ENCODE assay signal across 17 cellular contexts in the genomic region with DNA sequence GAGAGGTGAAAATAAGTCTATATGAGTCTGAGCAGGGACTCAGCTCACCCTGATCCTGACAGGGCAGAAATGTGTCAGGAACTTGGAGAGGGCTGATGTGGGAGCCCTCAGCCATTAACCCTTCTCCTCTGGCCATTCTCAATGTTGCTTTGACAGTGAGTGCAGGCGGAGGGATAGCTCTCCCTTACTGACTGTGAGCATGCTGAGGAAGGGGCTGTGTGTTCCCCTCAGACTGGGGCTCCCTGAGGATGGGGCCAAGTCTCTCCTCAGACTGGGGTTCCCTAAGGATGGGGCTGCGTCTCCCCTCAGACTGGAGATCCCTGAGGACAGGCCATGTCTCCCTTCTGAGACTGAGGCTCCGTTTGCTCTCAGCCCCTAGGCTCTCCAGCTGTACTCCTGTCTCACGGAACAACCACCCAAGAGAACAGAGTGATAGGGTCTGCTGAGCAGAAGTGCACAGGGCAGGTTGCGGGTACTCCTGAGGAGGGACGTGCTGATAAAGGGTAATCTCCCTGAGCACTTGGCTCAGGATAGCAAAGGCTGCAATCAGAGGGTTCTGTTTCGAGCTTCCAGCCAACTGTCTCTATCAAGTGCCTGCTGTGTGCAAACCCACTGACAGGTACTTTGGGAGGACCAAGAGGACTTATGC.
"Had no signal": no experiment of that assay in that cellular context is flagged by ENCODE, and none has a peak within 500 bp of the region (broad histone marks: within the 10 kb centered on the region; RNA-seq: fewer than 3 reads in every experiment).

No MANE protein-coding gene starts in this region.

- H3K27me3 ChIP-seq: adrenal gland, gastroesophageal sphincter, right lobe of liver had no signal

- H3K27ac Mint-ChIP-seq: activated CD8-positive, alpha-beta T cell treated with anti-CD3 and anti-CD28 coated beads, Interleukin-2, amount 10 ng/mL, durations not matched to agents 7 days and 5 days; activated T-helper 1 cell treated with anti-CD3 and anti-CD28 coated beads, Interleukin-12 subunit alpha, Interleukin-12 subunit beta, Interleukin-2, Interleukin-4 antibody, amounts not matched to agents 30 ng/mL and 10 ng/mL and 1 ng/mL, durations not matched to agents 14 hours and 24 hours and 36 hours; WTC11 had no signal

- H3K9me3 ChIP-seq: adrenal gland, gastroesophageal sphincter, left lung, right lobe of liver had no signal

- H3K4me3 ChIP-seq: adrenal gland, gastroesophageal sphincter, left lung, right lobe of liver had no signal

- H3K36me3 ChIP-seq: adrenal gland, gastroesophageal sphincter, left lung, right lobe of liver had no signal

- H3K36me3 Mint-ChIP-seq: WTC11 had no signal

- H3K27ac ChIP-seq: adrenal gland, gastroesophageal sphincter, left lung, right lobe of liver had no signal

- H3K4me3 Mint-ChIP-seq: activated CD8-positive, alpha-beta T cell treated with anti-CD3 and anti-CD28 coated beads, Interleukin-2, amount 10 ng/mL, durations not matched to agents 7 days and 5 days; activated T-helper 1 cell treated with anti-CD3 and anti-CD28 coated beads, Interleukin-12 subunit alpha, Interleukin-12 subunit beta, Interleukin-2, Interleukin-4 antibody, amounts not matched to agents 30 ng/mL and 10 ng/mL and 1 ng/mL, durations not matched to agents 14 hours and 24 hours and 36 hours; WTC11 had no signal

- H3K4me1 ChIP-seq: left lung had no signal

- ATAC-seq: activated CD8-positive, alpha-beta T cell treated with anti-CD3 and anti-CD28 coated beads, Interleukin-2, amount 10 ng/mL, durations not matched to agents 7 days and 5 days; gastroesophageal sphincter; left lung; right lobe of liver; WTC11 had no signal

- H3K9me3 Mint-ChIP-seq: activated T-helper 1 cell treated with anti-CD3 and anti-CD28 coated beads, Interleukin-12 subunit alpha, Interleukin-12 subunit beta, Interleukin-2, Interleukin-4 antibody, amounts not matched to agents 30 ng/mL and 10 ng/mL and 1 ng/mL, durations not matched to agents 14 hours and 24 hours and 36 hours; WTC11 had no signal

- DNase-seq: activated CD4-positive, alpha-beta T cell treated with anti-CD3 and anti-CD28 coated beads for 48 hours; activated CD8-positive, alpha-beta T cell treated with anti-CD3 and anti-CD28 coated beads, Interleukin-2, amount 10 ng/mL, durations not matched to agents 7 days and 5 days; activated naive CD4-positive, alpha-beta T cell treated with Interleukin-2 at 50 U/mL for 16 hours; adrenal gland; central memory CD4-positive, alpha-beta T cell; cortex of kidney; effector memory CD4-positive, alpha-beta T cell; islet precursor cell; left lung; stimulated activated CD4-positive, alpha-beta T cell treated with anti-CD3 and anti-CD28 coated beads, Interleukin-2, amount 100 ng/mL, for 24 hours; stimulated activated naive CD4-positive, alpha-beta T cell; T1000; trophoblast cell had no signal
